ENCODE assay signal across 8 cellular contexts in the genomic region with DNA sequence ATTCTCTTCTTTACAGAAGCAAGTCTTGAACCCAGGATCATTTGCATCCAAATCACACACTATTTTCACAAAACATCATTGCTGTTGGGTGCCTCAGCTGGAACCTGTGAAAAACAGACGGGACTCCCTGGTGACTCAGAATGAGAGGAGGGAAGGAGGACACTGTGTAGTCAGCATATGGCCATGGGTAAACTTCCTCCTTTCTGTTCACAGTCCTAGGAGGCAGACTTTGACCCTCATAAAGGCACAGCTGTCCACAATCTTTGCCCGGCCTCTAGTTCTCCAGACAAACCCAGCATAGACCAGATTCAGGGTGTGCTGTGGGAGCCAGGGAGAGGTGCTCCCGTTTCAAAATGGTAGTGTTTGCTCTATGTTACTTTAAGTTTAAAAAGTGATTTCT.
DNase-seq lines count a peak whose midpoint lies in the region; ATAC-seq and TF ChIP-seq lines count a peak whose summit lies in the region.

No MANE protein-coding gene starts in this region.

- no peak overlapping the region for H3K27ac Mint-ChIP-seq in natural killer cell
- no peak overlapping the region for H3K27ac Mint-ChIP-seq in effector memory CD8-positive, alpha-beta T cell

- H3K36me3 Mint-ChIP-seq in natural killer cell, result no peaks in the 10 kb centered on the region
- no peaks in the 10 kb centered on the region for H3K36me3 Mint-ChIP-seq in effector memory CD8-positive, alpha-beta T cell (ENCODE audit: insufficient read depth)

- intact Hi-C loops in natural killer cell (cut with micrococcal nuclease), result no loop called here

- no peaks in the 10 kb centered on the region for H3K9me3 Mint-ChIP-seq in natural killer cell
- no peaks in the 10 kb centered on the region for H3K9me3 Mint-ChIP-seq in effector memory CD8-positive, alpha-beta T cell

- peaks cover 0 to 2% of the 10 kb centered on the region in 2 donors for H3K27me3 Mint-ChIP-seq in natural killer cell (ENCODE audit: low read depth in 2 of 2)
- H3K27me3 Mint-ChIP-seq in effector memory CD8-positive, alpha-beta T cell, result no peaks in the 10 kb centered on the region

- H3K4me1 Mint-ChIP-seq in natural killer cell, result peaks cover 0 to 6% of the 10 kb centered on the region in 2 donors
- H3K4me1 Mint-ChIP-seq in effector memory CD8-positive, alpha-beta T cell (ENCODE audit: low read depth in 2 of 2), result peaks cover 5 to 7% of the 10 kb centered on the region in 2 donors

- peak; percentile 31 for DNase-seq in OCI-M1 (lab: John Stamatoyannopoulos, UW)
- DNase-seq in medulla oblongata (ENCODE audit: extremely low spot score), result peak; percentile 81
- no peak for DNase-seq in activated effector memory CD4-positive, alpha-beta T cell treated with Interleukin-2 at 50 U/mL for 16 hours
- DNase-seq in natural killer cell, result no peak
- no peak for DNase-seq in activated CD8-positive, alpha-beta memory T cell treated with anti-CD3 and anti-CD28 coated beads, Interleukin-2, amount 50 U/mL, for 48 hours
- no peak for DNase-seq in effector memory CD8-positive, alpha-beta T cell

- no peak overlapping the region for H3K4me3 Mint-ChIP-seq in natural killer cell
- H3K4me3 Mint-ChIP-seq in effector memory CD8-positive, alpha-beta T cell, result no peak overlapping the region

- ATAC-seq in GM19025 (IDR thresholded peaks at IDR 0.05; ENCODE audit: low read depth, unreplicated experiment) (peak; percentile 99), HG02884 (IDR thresholded peaks at IDR 0.05; ENCODE audit: unreplicated experiment) (peak; percentile 97), natural killer cell (no peak)
- ATAC-seq in effector memory CD8-positive, alpha-beta T cell (replicated peaks), result no peak

- no peak for TF ChIP-seq CTCF in natural killer cell (IDR thresholded peaks at IDR 0.05)

Comparison
In these comparisons a context has a peak if more than half of its experiments do, and no peak if none do; other contexts are left out.
1. ATAC-seq: peak in GM19025 (single experiment) and HG02884 (single experiment); none in natural killer cell (0 of 3) and effector memory CD8-positive, alpha-beta T cell (single experiment).
2. DNase-seq: peak in OCI-M1 (single experiment) and medulla oblongata (single experiment); none in activated effector memory CD4-positive, alpha-beta T cell treated with Interleukin-2 at 50 U/mL for 16 hours (single experiment), natural killer cell (single experiment), activated CD8-positive, alpha-beta memory T cell treated with anti-CD3 and anti-CD28 coated beads, Interleukin-2, amount 50 U/mL, for 48 hours (single experiment) and effector memory CD8-positive, alpha-beta T cell (0 of 3).